ENCODE assay signal across 1 cellular context in the genomic region with DNA sequence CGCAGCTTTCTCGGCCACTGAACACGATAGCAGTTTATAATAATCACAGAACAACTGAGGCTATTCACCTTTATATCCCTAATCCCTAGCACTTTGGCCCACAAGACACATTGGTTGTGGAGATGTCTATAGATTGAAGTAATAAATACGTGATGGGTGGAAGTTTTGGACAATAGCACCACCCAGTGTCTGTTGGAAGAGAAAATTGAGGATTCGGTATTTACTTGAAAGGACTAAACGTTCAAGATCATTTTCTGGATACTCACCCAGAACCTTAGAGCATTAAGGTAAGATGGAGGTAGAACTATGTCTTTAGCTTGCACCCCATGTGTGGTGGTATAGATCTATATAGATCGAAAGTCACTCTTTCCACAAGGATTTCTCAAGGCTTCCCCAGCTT.
TF ChIP-seq lines count a peak whose summit lies in the region.

No MANE protein-coding gene starts in this region.

TF ChIP-seq in GM12878, 131 proteins besides CTCF, POLR2A, EP300 and RAD21 (continued from another document):
- TF ChIP-seq, protein P1, sequence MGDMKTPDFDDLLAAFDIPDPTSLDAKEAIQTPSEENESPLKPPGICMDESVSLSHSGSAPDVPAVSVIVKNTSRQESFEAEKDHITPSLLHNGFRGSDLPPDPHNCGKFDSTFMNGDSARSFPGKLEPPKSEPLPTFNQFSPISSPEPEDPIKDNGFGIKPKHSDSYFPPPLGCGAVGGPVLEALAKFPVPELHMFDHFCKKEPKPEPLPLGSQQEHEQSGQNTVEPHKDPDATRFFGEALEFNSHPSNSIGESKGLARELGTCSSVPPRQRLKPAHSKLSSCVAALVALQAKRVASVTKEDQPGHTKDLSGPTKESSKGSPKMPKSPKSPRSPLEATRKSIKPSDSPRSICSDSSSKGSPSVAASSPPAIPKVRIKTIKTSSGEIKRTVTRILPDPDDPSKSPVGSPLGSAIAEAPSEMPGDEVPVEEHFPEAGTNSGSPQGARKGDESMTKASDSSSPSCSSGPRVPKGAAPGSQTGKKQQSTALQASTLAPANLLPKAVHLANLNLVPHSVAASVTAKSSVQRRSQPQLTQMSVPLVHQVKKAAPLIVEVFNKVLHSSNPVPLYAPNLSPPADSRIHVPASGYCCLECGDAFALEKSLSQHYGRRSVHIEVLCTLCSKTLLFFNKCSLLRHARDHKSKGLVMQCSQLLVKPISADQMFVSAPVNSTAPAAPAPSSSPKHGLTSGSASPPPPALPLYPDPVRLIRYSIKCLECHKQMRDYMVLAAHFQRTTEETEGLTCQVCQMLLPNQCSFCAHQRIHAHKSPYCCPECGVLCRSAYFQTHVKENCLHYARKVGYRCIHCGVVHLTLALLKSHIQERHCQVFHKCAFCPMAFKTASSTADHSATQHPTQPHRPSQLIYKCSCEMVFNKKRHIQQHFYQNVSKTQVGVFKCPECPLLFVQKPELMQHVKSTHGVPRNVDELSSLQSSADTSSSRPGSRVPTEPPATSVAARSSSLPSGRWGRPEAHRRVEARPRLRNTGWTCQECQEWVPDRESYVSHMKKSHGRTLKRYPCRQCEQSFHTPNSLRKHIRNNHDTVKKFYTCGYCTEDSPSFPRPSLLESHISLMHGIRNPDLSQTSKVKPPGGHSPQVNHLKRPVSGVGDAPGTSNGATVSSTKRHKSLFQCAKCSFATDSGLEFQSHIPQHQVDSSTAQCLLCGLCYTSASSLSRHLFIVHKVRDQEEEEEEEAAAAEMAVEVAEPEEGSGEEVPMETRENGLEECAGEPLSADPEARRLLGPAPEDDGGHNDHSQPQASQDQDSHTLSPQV (IDR thresholded peaks at IDR 0.05) = no peak
- TF ChIP-seq RELA (IDR thresholded peaks at IDR 0.05; ENCODE audit: borderline replicate concordance, partially characterized antibody) (no peak), CBX3 (IDR thresholded peaks at IDR 0.05; ENCODE audit: borderline replicate concordance, low read depth) (no peak), PAX5 (IDR thresholded peaks at IDR 0.05; ENCODE audit: borderline replicate concordance, low read depth, low read length) (no peak), JUNB (IDR thresholded peaks at IDR 0.05) (no peak), TAF1 (IDR thresholded peaks at IDR 0.05; ENCODE audit: borderline replicate concordance, low read depth, low read length) (no peak)
